ENCODE assay signal across 2 cellular contexts in genomic region chr4:109313168-109314133, GRCh38.
TF ChIP-seq lines count a peak whose summit lies in the region.

No MANE protein-coding gene starts in this region.

TF ChIP-seq in SK-N-SH, 30 proteins besides CTCF, POLR2A, EP300 and RAD21 (continued from another document):
- TF ChIP-seq PBX3 (IDR thresholded peaks at IDR 0.05) (no peak), USF1 (IDR thresholded peaks at IDR 0.05; ENCODE audit: borderline replicate concordance, low read depth) (no peak), MAX (IDR thresholded peaks at IDR 0.05; ENCODE audit: low read depth) (no peak), IRF3 (IDR thresholded peaks at IDR 0.05; ENCODE audit: low read depth, low read length) (no peak), TCF12 (IDR thresholded peaks at IDR 0.05) (no peak), SMC3 (IDR thresholded peaks at IDR 0.05; ENCODE audit: low read depth, low read length) (no peak), REST (IDR thresholded peaks at IDR 0.05; ENCODE audit: low read depth, low read length) (no peak), EZH2phosphoT487 (IDR thresholded peaks at IDR 0.05; ENCODE audit: borderline replicate concordance, low read depth) (no peak), CHD2 (IDR thresholded peaks at IDR 0.05; ENCODE audit: low read length, partially characterized antibody) (no peak)

TF ChIP-seq in K562, 482 proteins besides CTCF, POLR2A, EP300 and RAD21 (continued from another document):
- TF ChIP-seq PREB (CRISPR knock-in tag; IDR thresholded peaks at IDR 0.05) (no peak), BRD4 (IDR thresholded peaks at IDR 0.05) (no peak), CCNT2 (IDR thresholded peaks at IDR 0.05; ENCODE audit: borderline replicate concordance, extremely low read depth, insufficient read length, low read depth, low read length) (no peak), CTBP1 (IDR thresholded peaks at IDR 0.05; ENCODE audit: borderline replicate concordance) (no peak), E2F8 (IDR thresholded peaks at IDR 0.05; ENCODE audit: low read depth, partially characterized antibody) (no peak), BCLAF1 (IDR thresholded peaks at IDR 0.05; ENCODE audit: borderline replicate concordance in 1 of 2, control insufficient read depth in 1 of 2, low read depth in 2 of 2, low read length in 1 of 2) (no peak), ZNF280A (IDR thresholded peaks at IDR 0.05; ENCODE audit: low read depth, partially characterized antibody) (no peak), PTTG1 (tag; IDR thresholded peaks at IDR 0.05; ENCODE audit: low read depth) (no peak), ZNF239 (CRISPR knock-in tag; IDR thresholded peaks at IDR 0.05) (no peak), KLF6 (CRISPR knock-in tag; IDR thresholded peaks at IDR 0.05; ENCODE audit: borderline replicate concordance) (no peak), XRCC3 (IDR thresholded peaks at IDR 0.05) (no peak), E2F5 (CRISPR knock-in tag; IDR thresholded peaks at IDR 0.05) (no peak), ELK3 (CRISPR knock-in tag; IDR thresholded peaks at IDR 0.05) (no peak), MCM3 (IDR thresholded peaks at IDR 0.05) (no peak), STAT5B (CRISPR knock-in tag; IDR thresholded peaks at IDR 0.05) (no peak)
TF ChIP-seq in K562: peak in this region for 0.
